ENCODE assay signal across 37 cellular contexts in the genomic region with DNA sequence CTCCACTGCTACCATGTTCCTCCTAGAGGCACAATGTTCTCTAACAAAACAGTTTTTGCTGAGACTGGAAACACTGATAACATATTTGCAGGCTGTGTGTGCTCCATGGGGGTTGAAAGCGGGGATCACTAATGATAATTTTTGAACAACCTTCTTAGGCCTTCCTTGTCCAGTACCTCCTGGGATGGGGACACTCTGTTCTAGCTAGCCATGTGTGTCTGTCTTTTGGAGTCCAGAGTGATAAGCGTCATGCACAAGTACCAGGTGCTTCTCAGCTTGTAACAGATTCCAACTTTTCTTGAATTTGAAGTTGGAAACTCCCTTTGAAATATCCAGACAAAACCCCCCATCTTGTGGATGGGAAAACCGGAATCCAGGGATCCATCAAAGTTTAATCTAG. TPM values are rescaled to one million over a fixed set of nuclear protein-coding genes. Genes with fewer than 3 reads are reported as not detected.
A peak's percentile ranks its signal among the peaks of the same experiment; 100 is the strongest.
DNase-seq lines count a peak whose midpoint lies in the region; ATAC-seq, FAIRE-seq and TF ChIP-seq lines count a peak whose summit lies in the region.
"Had no signal": no experiment of that assay in that cellular context is flagged by ENCODE, and none has a peak within 500 bp of the region (broad histone marks: within the 10 kb centered on the region; RNA-seq: fewer than 3 reads in every experiment).

No MANE protein-coding gene starts in this region.

- H3K27me3 ChIP-seq in neutrophil (no peaks in the 10 kb centered on the region), thyroid gland (no peaks in the 10 kb centered on the region)
- H3K27me3 ChIP-seq: BLaER1; BLaER1 treated with 17β-estradiol and CSF1 and Interleukin-3, amounts not matched to agents 10 nM and 100 nM had no signal

- H3K4me1 ChIP-seq in neutrophil (ENCODE audit: control insufficient read depth in 1 of 2, insufficient read depth in 1 of 2, low read depth in 1 of 2, low read length in 1 of 2) (peaks cover 42 to 78% of the 10 kb centered on the region in 2 experiments), thyroid gland (peaks cover 0 to 10% of the 10 kb centered on the region in 2 donors)
- H3K4me1 ChIP-seq: A549; BE2C; BLaER1; BLaER1 treated with 17β-estradiol and CSF1 and Interleukin-3, amounts not matched to agents 10 nM and 100 nM; Caco-2 had no signal

- H3K4me3 ChIP-seq in neutrophil (ENCODE audit: low read depth in 1 of 2, low read length in 1 of 2) (no peak overlapping the region), thyroid gland (replicated peaks in 1 of 3) (no peak overlapping the region)
- H3K4me3 ChIP-seq: A549; BLaER1; BLaER1 treated with 17β-estradiol and CSF1 and Interleukin-3, amounts not matched to agents 10 nM and 100 nM had no signal

- DNase-seq in thyroid gland (peak; percentile 55 to 70), posterior vena cava (ENCODE audit: low spot score) (no peak), GM19239 (ENCODE audit: insufficient read length, low spot score) (no peak)
- DNase-seq: 8988T; ACHN; AML-193; BE2C; C1 segment of cervical spinal cord; Caco-2; Calu3; CD4-positive, alpha-beta memory T cell; CD4-positive, alpha-beta T cell; CD4-positive, CD25-positive, alpha-beta regulatory T cell; CD8-positive, alpha-beta memory T cell; CD8-positive, alpha-beta T cell; COR-L47; DMS 273 treated with DMSO at 0.1 percent for 48 hours; DMS153; DMS53; DMS79; DMS79 treated with DMSO at 0.1 percent for 48 hours; DND-41; EL had no signal

- intact Hi-C loops in thyroid gland (cut with DNase I) (no loop called here), posterior vena cava (cut with DNase I) (no loop called here)

- peaks cover 47% of the 10 kb centered on the region for H3K36me3 ChIP-seq in neutrophil
- H3K36me3 ChIP-seq in thyroid gland = no peaks in the 10 kb centered on the region
- H3K36me3 ChIP-seq: BE2C; BLaER1; BLaER1 treated with 17β-estradiol and CSF1 and Interleukin-3, amounts not matched to agents 10 nM and 100 nM had no signal

- TF ChIP-seq CTCF in neutrophil (IDR thresholded peaks at IDR 0.05) (no peak), thyroid gland (IDR thresholded peaks at IDR 0.05) (no peak)

- H3K9me3 ChIP-seq in neutrophil = no peaks in the 10 kb centered on the region
- no peaks in the 10 kb centered on the region for H3K9me3 ChIP-seq in thyroid gland
- H3K9me3 ChIP-seq: A549; BE2C; BLaER1; BLaER1 treated with 17β-estradiol and CSF1 and Interleukin-3, amounts not matched to agents 10 nM and 100 nM; Caco-2 had no signal

- H3K27ac ChIP-seq in neutrophil = peak overlapping the region; percentile 99
- peak overlapping the region; percentile 6 for H3K27ac ChIP-seq in temporal lobe (ENCODE audit: low read depth, low read length)
- H3K27ac ChIP-seq in thyroid gland = no peak overlapping the region
- H3K27ac ChIP-seq: 22Rv1; A549; BLaER1; BLaER1 treated with 17β-estradiol and CSF1 and Interleukin-3, amounts not matched to agents 10 nM and 100 nM; C4-2B had no signal

- no peak for ATAC-seq in HG03025 (IDR thresholded peaks at IDR 0.05; ENCODE audit: low FRiP score, unreplicated experiment)
- ATAC-seq: A549; CD8-positive, alpha-beta T cell had no signal

- TF ChIP-seq POLR2A in thyroid gland (IDR thresholded peaks at IDR 0.05) = no peak

- WGBS in thyroid gland, 2 donors = 76 to 77% methylated on average over 3 of the region's 3 CpGs

- FAIRE-seq in GM19239 (lab: Jason Lieb, UNC) = no peak
- FAIRE-seq: A204.1, A549, D721Med had no signal

RNA-seq across cellular contexts. Expression of gene PI3, which starts 15.2 kb away (rescaled TPM):
- not detected for total RNA-seq in temporal lobe
- not detected for total RNA-seq in thyroid gland
- not detected for total RNA-seq in posterior vena cava
- total RNA-seq: A172; A673; B cell; CD4-positive, alpha-beta memory T cell; CD4-positive, alpha-beta T cell; CD4-positive, CD25-positive, alpha-beta regulatory T cell; CD8-positive, alpha-beta T cell; Daoy had no signal

RNA-seq across cellular contexts. Expression of gene SEMG1, which starts 17.0 kb away (rescaled TPM):
- not detected for total RNA-seq in temporal lobe
- not detected for total RNA-seq in thyroid gland
- not detected for total RNA-seq in posterior vena cava
- total RNA-seq: A172; B cell; Caco-2; CD4-positive, alpha-beta memory T cell; CD4-positive, alpha-beta T cell; CD4-positive, CD25-positive, alpha-beta regulatory T cell; CD8-positive, alpha-beta memory T cell; CD8-positive, alpha-beta T cell; Daoy had no signal

RNA-seq across cellular contexts. Expression of gene SEMG2, which starts 31.3 kb away (rescaled TPM):
- total RNA-seq in temporal lobe = not detected
- not detected for total RNA-seq in thyroid gland
- not detected for total RNA-seq in posterior vena cava
- total RNA-seq: A172; A673; B cell; Caco-2; Calu3; CD4-positive, alpha-beta memory T cell; CD4-positive, alpha-beta T cell; CD4-positive, CD25-positive, alpha-beta regulatory T cell; CD8-positive, alpha-beta memory T cell; CD8-positive, alpha-beta T cell; Daoy had no signal

Comparison
In these comparisons a context has a peak if more than half of its experiments do, and no peak if none do; other contexts are left out.
1. H3K27ac ChIP-seq: peak in neutrophil (single experiment) and temporal lobe (single experiment); none in thyroid gland (0 of 3).
2. DNase-seq: peak in thyroid gland (2 of 2); none in posterior vena cava (single experiment) and GM19239 (single experiment).